Comparison of ENCODE assay signal across 26 cellular contexts in the genomic region with DNA sequence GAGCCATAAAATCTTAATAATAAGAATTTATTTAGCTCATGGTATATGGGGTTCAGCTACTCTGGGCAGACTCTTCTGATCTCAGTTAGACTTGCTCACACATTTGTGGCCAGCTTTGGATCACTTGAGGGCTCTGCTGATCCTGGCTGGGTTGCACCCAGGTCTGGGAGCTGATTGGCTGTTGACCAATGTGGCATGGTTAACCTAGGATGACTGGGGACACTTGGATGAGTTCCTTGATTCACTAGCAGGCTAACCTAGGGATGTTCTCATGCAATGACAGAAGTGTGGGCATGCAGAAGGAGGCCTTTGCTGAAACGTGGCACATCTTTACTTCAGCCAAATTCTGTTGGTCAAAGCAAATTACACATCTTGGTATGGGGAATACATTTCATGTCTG.
"Had no signal": no experiment of that assay in that cellular context is flagged by ENCODE, and none has a peak within 500 bp of the region (broad histone marks: within the 10 kb centered on the region; RNA-seq: fewer than 3 reads in every experiment).

No MANE protein-coding gene starts in this region.

- H3K27ac ChIP-seq: ovary, psoas muscle, skin epidermis, spleen, thoracic aorta, tibial nerve, upper lobe of left lung, uterus had no signal

- H3K4me1 ChIP-seq: psoas muscle, spleen, tibial nerve, upper lobe of left lung, uterus had no signal

- H3K27me3 Mint-ChIP-seq: naive B cell; stimulated activated memory B cell treated with anti-CD40 and anti-IgM and Interleukin-4, amounts not matched to agents 10 μg/mL and 1 μg/mL and 100 μg/mL, for 72 hours; stimulated activated naive CD8-positive, alpha-beta T cell treated with anti-CD3 and anti-CD28 coated beads, Interleukin-15, Interleukin-2, amounts not matched to agents 100 ng/mL and 50 ng/mL, for 24 hours had no signal

- H3K4me3 Mint-ChIP-seq: mesothelial cell of epicardium; naive B cell; nephron progenitor cell; stimulated activated memory B cell treated with anti-CD40 and anti-IgM and Interleukin-4, amounts not matched to agents 10 μg/mL and 1 μg/mL and 100 μg/mL, for 72 hours; stimulated activated naive CD8-positive, alpha-beta T cell treated with anti-CD3 and anti-CD28 coated beads, Interleukin-15, Interleukin-2, amounts not matched to agents 100 ng/mL and 50 ng/mL, for 24 hours had no signal

- H3K27me3 ChIP-seq: dorsolateral prefrontal cortex, ovary, spleen, tibial nerve, upper lobe of left lung, uterus had no signal

- H3K9me3 Mint-ChIP-seq: naive B cell, nephron progenitor cell had no signal

- H3K9me3 ChIP-seq: mucosa of descending colon, ovary, psoas muscle, spleen, thoracic aorta, tibial nerve, upper lobe of left lung, uterus had no signal

- H3K4me3 ChIP-seq: dorsolateral prefrontal cortex, lung, mucosa of descending colon, ovary, psoas muscle, skin epidermis, spleen, thoracic aorta, tibial nerve, upper lobe of left lung, uterus had no signal

- FAIRE-seq: colon, kidney had no signal

- H3K36me3 ChIP-seq: ovary, uterus had no signal

- DNase-seq: dorsolateral prefrontal cortex; effector CD4-positive, alpha-beta T cell; hypothalamus; kidney; mesenchymal stem cell; mucosa of descending colon; naive B cell; nephron progenitor cell; occipital lobe; ovary; posterior cingulate gyrus; psoas muscle; right cardiac atrium; spleen; stimulated activated CD4-positive, alpha-beta T cell treated with anti-CD3 and anti-CD28 coated beads, Interleukin-4, amount 100 ng/mL, for 4 hours; upper lobe of left lung; uterus had no signal

- H3K27ac Mint-ChIP-seq: stimulated activated memory B cell treated with anti-CD40 and anti-IgM and Interleukin-4, amounts not matched to agents 10 μg/mL and 1 μg/mL and 100 μg/mL, for 72 hours; stimulated activated naive CD8-positive, alpha-beta T cell treated with anti-CD3 and anti-CD28 coated beads, Interleukin-15, Interleukin-2, amounts not matched to agents 100 ng/mL and 50 ng/mL, for 24 hours had no signal

- ATAC-seq: left lobe of liver; mucosa of descending colon; psoas muscle; right cardiac atrium; stimulated activated memory B cell treated with anti-CD40 and anti-IgM and Interleukin-4, amounts not matched to agents 10 μg/mL and 1 μg/mL and 100 μg/mL, for 72 hours had no signal

- H3K4me1 Mint-ChIP-seq: mesothelial cell of epicardium; nephron progenitor cell; stimulated activated memory B cell treated with anti-CD40 and anti-IgM and Interleukin-4, amounts not matched to agents 10 μg/mL and 1 μg/mL and 100 μg/mL, for 72 hours had no signal
